ENCODE assay signal across 24 cellular contexts in the genomic region with DNA sequence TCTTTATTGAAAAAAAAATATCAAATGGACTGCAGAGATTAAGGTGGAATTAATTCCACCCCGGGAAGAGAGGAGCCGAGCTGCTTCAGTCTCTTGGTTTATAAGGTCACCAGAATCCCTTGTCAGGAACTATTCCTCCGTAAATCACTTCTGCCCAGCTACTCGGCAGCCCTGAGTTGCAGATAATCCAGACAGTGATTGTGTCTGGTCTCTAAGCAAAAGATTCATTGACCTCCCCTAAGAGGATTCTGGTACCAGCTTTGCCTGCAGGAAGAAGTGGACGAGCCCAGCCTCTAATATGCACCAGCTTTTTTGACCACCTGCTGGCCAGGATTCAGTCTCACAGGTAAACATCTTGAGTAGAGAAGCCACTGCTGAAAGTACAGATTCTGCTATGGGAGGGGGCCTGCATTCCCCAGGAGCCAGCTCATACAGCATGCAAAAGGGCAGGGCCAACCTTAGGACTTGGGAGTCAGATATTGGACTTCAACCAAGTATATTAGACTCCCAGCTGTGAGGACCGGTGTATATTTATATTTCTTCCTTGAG. TPM values are rescaled to one million over a fixed set of nuclear protein-coding genes. Genes with fewer than 3 reads are reported as not detected.
"Had no signal": no experiment of that assay in that cellular context is flagged by ENCODE, and none has a peak within 500 bp of the region (broad histone marks: within the 10 kb centered on the region; RNA-seq: fewer than 3 reads in every experiment).

No MANE protein-coding gene starts in this region.

- H3K4me1 Mint-ChIP-seq: activated B cell treated with CpG ODN at 0.5 μM for 24 hours; activated CD4-positive, alpha-beta T cell treated with anti-CD3 and anti-CD28 coated beads, Interleukin-2, amount 10 ng/mL, durations not matched to agents 7 days and 5 days; activated T-helper 17 cell treated with anti-CD3 and anti-CD28 coated beads, Interleukin-2, amount 50 U/mL, for 72 hours had no signal

- ATAC-seq: activated T-helper 17 cell treated with anti-CD3 and anti-CD28 coated beads, Interleukin-2, amount 50 U/mL, for 72 hours; PC-3 had no signal

- H3K9me3 Mint-ChIP-seq: activated B cell treated with CpG ODN at 0.5 μM for 24 hours; activated CD4-positive, alpha-beta memory T cell treated with anti-CD3 and anti-CD28 coated beads for 36 hours; activated CD4-positive, alpha-beta T cell treated with anti-CD3 and anti-CD28 coated beads, Interleukin-2, amount 10 ng/mL, durations not matched to agents 7 days and 5 days; activated naive CD4-positive, alpha-beta T cell treated with anti-CD3 and anti-CD28 coated beads for 36 hours; activated T-helper 17 cell treated with anti-CD3 and anti-CD28 coated beads, Interleukin-2, amount 50 U/mL, for 72 hours; T-helper 1 cell treated with Interleukin-12 subunit alpha and Interleukin-12 subunit beta and Interleukin-4 antibody, amounts not matched to agents 30 μg/mL and 1 μg/mL, for 36 hours had no signal

- H3K27ac Mint-ChIP-seq: activated B cell treated with CpG ODN at 0.5 μM for 24 hours; activated CD4-positive, alpha-beta memory T cell treated with anti-CD3 and anti-CD28 coated beads for 36 hours; activated CD4-positive, alpha-beta T cell treated with anti-CD3 and anti-CD28 coated beads, Interleukin-2, amount 10 ng/mL, durations not matched to agents 7 days and 5 days; activated naive CD4-positive, alpha-beta T cell treated with anti-CD3 and anti-CD28 coated beads for 36 hours; activated naive CD8-positive, alpha-beta T cell; activated T-helper 17 cell treated with anti-CD3 and anti-CD28 coated beads, Interleukin-2, amount 50 U/mL, for 72 hours; T-helper 1 cell treated with Interleukin-12 subunit alpha and Interleukin-12 subunit beta and Interleukin-4 antibody, amounts not matched to agents 30 μg/mL and 1 μg/mL, for 36 hours had no signal

- H3K36me3 ChIP-seq: brain microvascular endothelial cell, cardiac muscle cell, MG63 had no signal

- H3K27ac ChIP-seq: brain microvascular endothelial cell, cardiac muscle cell had no signal

- H3K27me3 ChIP-seq: brain microvascular endothelial cell, MG63 had no signal

- H3K4me3 Mint-ChIP-seq: activated B cell treated with CpG ODN at 0.5 μM for 24 hours; activated CD4-positive, alpha-beta memory T cell treated with anti-CD3 and anti-CD28 coated beads for 36 hours; activated CD4-positive, alpha-beta T cell treated with anti-CD3 and anti-CD28 coated beads, Interleukin-2, amount 10 ng/mL, durations not matched to agents 7 days and 5 days; activated naive CD4-positive, alpha-beta T cell treated with anti-CD3 and anti-CD28 coated beads for 36 hours; activated naive CD8-positive, alpha-beta T cell; activated T-helper 17 cell treated with anti-CD3 and anti-CD28 coated beads, Interleukin-2, amount 50 U/mL, for 72 hours; T-helper 1 cell treated with Interleukin-12 subunit alpha and Interleukin-12 subunit beta and Interleukin-4 antibody, amounts not matched to agents 30 μg/mL and 1 μg/mL, for 36 hours had no signal

- FAIRE-seq: RCC 7860 had no signal

- DNase-seq: activated B cell treated with CpG ODN at 0.5 μM for 24 hours; activated CD4-positive, alpha-beta memory T cell treated with anti-CD3 and anti-CD28 coated beads for 36 hours; activated CD4-positive, alpha-beta T cell treated with anti-CD3 and anti-CD28 coated beads, Interleukin-2, amount 10 ng/mL, durations not matched to agents 7 days and 5 days; activated gamma-delta T cell; activated naive CD4-positive, alpha-beta T cell treated with anti-CD3 and anti-CD28 coated beads for 36 hours; activated T-cell treated with anti-CD3 and anti-CD28 coated beads for 4 hours; activated T-cell treated with anti-CD3 and anti-CD28 coated beads, Interleukin-2, amount 50 U/mL, for 48 hours; brain microvascular endothelial cell; MG63; MV-4-11; NCI-H1092 treated with DMSO at 0.1 percent for 48 hours; NCI-H1417 treated with DMSO at 0.1 percent for 48 hours; NCI-H1694 treated with DMSO at 0.1 percent for 48 hours; NCI-H2029 treated with DMSO at 0.1 percent for 48 hours; NCI-H345; NCI-H510A; NCI-H526 treated with DMSO at 0.1 percent for 48 hours; PC-3; SHP77 had no signal

- H3K36me3 Mint-ChIP-seq: activated CD4-positive, alpha-beta memory T cell treated with anti-CD3 and anti-CD28 coated beads for 36 hours; activated naive CD8-positive, alpha-beta T cell had no signal

- H3K9me3 ChIP-seq: MG63 had no signal

- H3K4me3 ChIP-seq: cardiac muscle cell, MG63 had no signal

RNA-seq across cellular contexts. Expression of gene PLXNA4, which starts 27.0 kb away (rescaled TPM):
- total RNA-seq: activated B cell treated with CpG ODN at 0.5 μM for 24 hours had no signal
